11 cellular contexts compared by ENCODE assay signal in genomic region chrX:136635235-136635634, GRCh38. TPM values are rescaled to one million over a fixed set of nuclear protein-coding genes. Genes with fewer than 3 reads are reported as not detected.
DNase-seq lines count a peak whose midpoint lies in the region; ATAC-seq, FAIRE-seq and TF ChIP-seq lines count a peak whose summit lies in the region.
"Had no signal": no experiment of that assay in that cellular context is flagged by ENCODE, and none has a peak within 500 bp of the region (broad histone marks: within the 10 kb centered on the region; RNA-seq: fewer than 3 reads in every experiment).

No MANE protein-coding gene starts in this region.

- H3K9me3 Mint-ChIP-seq in memory B cell = no peaks in the 10 kb centered on the region

- H3K27me3 ChIP-seq in prostate gland (replicated peaks; ENCODE audit: insufficient read depth) = no peaks in the 10 kb centered on the region

- no peak overlapping the region for H3K4me3 ChIP-seq in prostate gland

- WGBS in prostate gland = 83% methylated on average over 6 of the region's 6 CpGs

- in situ Hi-C loops in KBM-7 (cut with MboI; ENCODE audit: low pct_unique_long_range_greater_than_20kb, low sequenced_read_pairs) = no loop called here

- no peaks in the 10 kb centered on the region for H3K36me3 ChIP-seq in prostate gland

- TF ChIP-seq POLR2A in GM18505 (IDR thresholded peaks at IDR 0.05; ENCODE audit: borderline replicate concordance, extremely low read depth, insufficient read depth, insufficient read length) (no peak), prostate gland (IDR thresholded peaks at IDR 0.05) (no peak)

- H3K27me3 Mint-ChIP-seq in memory B cell = no peaks in the 10 kb centered on the region

- TF ChIP-seq CTCF in prostate gland (IDR thresholded peaks at IDR 0.05) = no peak

- peaks cover 3% of the 10 kb centered on the region for H3K36me3 Mint-ChIP-seq in memory B cell

- peak; percentile 56 for ATAC-seq in GM18505 (IDR thresholded peaks at IDR 0.05; ENCODE audit: unreplicated experiment)
- ATAC-seq in GM21390 (IDR thresholded peaks at IDR 0.05; ENCODE audit: unreplicated experiment) = peak; percentile 89
- ATAC-seq in memory B cell (ENCODE audit: low read depth) = peak; percentile 42
- ATAC-seq in HG02571 (IDR thresholded peaks at IDR 0.05; ENCODE audit: unreplicated experiment) = no peak

- H3K9me3 ChIP-seq in prostate gland = no peaks in the 10 kb centered on the region

- H3K27ac ChIP-seq in prostate gland = no peak overlapping the region
- H3K27ac ChIP-seq: parathyroid adenoma had no signal

- intact Hi-C loops in prostate gland (cut with DNase I) = no loop called here

- FAIRE-seq in RCC 7860 (lab: Jason Lieb, UNC) = no peak

- H3K4me3 Mint-ChIP-seq in memory B cell = no peak overlapping the region

- H3K27ac Mint-ChIP-seq in memory B cell = no peak overlapping the region

- H3K4me1 Mint-ChIP-seq in memory B cell = peaks cover 5% of the 10 kb centered on the region

- peak; percentile 46 for DNase-seq in KBM-7
- no peak for DNase-seq in memory B cell (ENCODE audit: low spot score in 2 of 2)
- DNase-seq in AG08396 (ENCODE audit: low spot score) = no peak
- DNase-seq in prostate gland (ENCODE audit: low spot score) = no peak
- DNase-seq in RCC 7860 (ENCODE audit: low spot score) = no peak
- DNase-seq: EL had no signal

- no peaks in the 10 kb centered on the region for H3K4me1 ChIP-seq in prostate gland (replicated peaks)
- H3K4me1 ChIP-seq: parathyroid adenoma had no signal

RNA-seq across cellular contexts. Expression of gene CD40LG, which starts 12.7 kb away (rescaled TPM):
- not detected for total RNA-seq in prostate gland
- total RNA-seq: fibroblast of lung had no signal
